In genomic region chr19:4962085-4962619, GRCh38 we compare ENCODE assay signal across 1 cellular context.
TF ChIP-seq lines count a peak whose summit lies in the region.

No MANE protein-coding gene starts in this region.

TF ChIP-seq in HepG2, 621 proteins besides CTCF, POLR2A, EP300 and RAD21 (continued from another document):
- peak; percentile 66 for TF ChIP-seq ZBTB40 (IDR thresholded peaks at IDR 0.05)
- peak; percentile 99 for TF ChIP-seq ZBTB40 (CRISPR knock-in tag; IDR thresholded peaks at IDR 0.05)
